Comparison of ENCODE assay signal across 2 cellular contexts in genomic region chr16:52671560-52671959, GRCh38.
TF ChIP-seq lines count a peak whose summit lies in the region.

No MANE protein-coding gene starts in this region.

TF ChIP-seq in IMR-90, 13 proteins besides CTCF, POLR2A, EP300 and RAD21:
- TF ChIP-seq CEBPB (IDR thresholded peaks at IDR 0.05; ENCODE audit: low read depth, low read length) (peak; percentile 69), SMC3 (IDR thresholded peaks at IDR 0.05; ENCODE audit: low read depth, low read length) (no peak)

TF ChIP-seq in H1, 55 proteins besides CTCF, POLR2A, EP300 and RAD21:
- TF ChIP-seq CEBPB (IDR thresholded peaks at IDR 0.05; ENCODE audit: low read depth, low read length), result peak; percentile 16; the same call in 1 of the 2 replicates
- TF ChIP-seq SIN3A (conservative IDR thresholded peaks at IDR 0.05 in 1 of 2, IDR thresholded peaks at IDR 0.05 in 1 of 2; ENCODE audit: low read depth in 1 of 2, low read length in 2 of 2), result no peak
